In the genomic region with DNA sequence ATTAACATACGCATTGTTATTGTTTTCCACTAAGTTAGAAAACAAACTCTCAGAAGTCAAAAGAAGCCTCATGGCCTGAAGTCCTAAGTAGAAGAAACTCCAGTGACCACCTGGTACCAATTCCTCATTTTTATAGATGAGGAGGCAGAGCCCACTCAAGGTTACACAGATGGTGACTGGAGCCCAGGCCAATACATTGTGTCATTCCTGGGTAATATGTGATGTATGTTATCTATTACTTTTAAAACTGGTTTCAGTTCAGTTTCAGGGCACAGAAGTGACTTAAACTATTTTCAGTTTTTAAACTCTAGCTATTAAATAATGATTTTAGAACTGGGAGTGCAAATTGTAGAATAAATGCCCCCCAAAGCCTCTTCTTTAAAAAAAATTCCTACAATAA, we compare ENCODE assay signal across 36 cellular contexts.
DNase-seq lines count a peak whose midpoint lies in the region; ATAC-seq and TF ChIP-seq lines count a peak whose summit lies in the region.
"Had no signal": no experiment of that assay in that cellular context is flagged by ENCODE, and none has a peak within 500 bp of the region (broad histone marks: within the 10 kb centered on the region; RNA-seq: fewer than 3 reads in every experiment).

No MANE protein-coding gene starts in this region.

- H3K27ac Mint-ChIP-seq in natural killer cell, result no peak overlapping the region
- H3K27ac Mint-ChIP-seq: activated CD8-positive, alpha-beta memory T cell treated with anti-CD3 and anti-CD28 coated beads, Interleukin-2, amount 10 ng/mL, durations not matched to agents 7 days and 5 days; GM23338; immature natural killer cell; naive thymus-derived CD8-positive, alpha-beta T cell had no signal

- H3F3A ChIP-seq in MM.1S (ENCODE audit: insufficient read depth, low read length), result no peaks in the 10 kb centered on the region

- ATAC-seq in GM21528 (IDR thresholded peaks at IDR 0.05; ENCODE audit: low FRiP score, unreplicated experiment), result peak; percentile 78
- ATAC-seq in HG03135 (IDR thresholded peaks at IDR 0.05; ENCODE audit: unreplicated experiment), result peak; percentile 61
- ATAC-seq in natural killer cell, result no peak
- ATAC-seq: activated CD8-positive, alpha-beta memory T cell treated with anti-CD3 and anti-CD28 coated beads, Interleukin-2, amount 10 ng/mL, durations not matched to agents 7 days and 5 days; activated T-cell treated with anti-CD3 and anti-CD28 coated beads, Interleukin-2, amount 50 U/mL, for 4 hours; GM23338; left cardiac atrium; naive thymus-derived CD8-positive, alpha-beta T cell; PC-3; sciatic nerve had no signal

- peaks cover 0 to 2% of the 10 kb centered on the region in 2 donors for H3K9me3 Mint-ChIP-seq in natural killer cell
- H3K9me3 Mint-ChIP-seq: activated T-cell treated with anti-CD3 and anti-CD28 coated beads, Interleukin-2, amount 50 U/mL, for 4 hours; GM23338 had no signal

- peaks cover 0 to 2% of the 10 kb centered on the region in 2 donors for H3K27me3 Mint-ChIP-seq in natural killer cell (ENCODE audit: low read depth in 2 of 2)

- H3K27ac ChIP-seq in osteoblast (ENCODE audit: low read depth, low read length) (no peak overlapping the region), MM.1S (ENCODE audit: low read length) (no peak overlapping the region)
- H3K27ac ChIP-seq: coronary artery, epithelial cell of prostate, prostate gland, stomach, uterus had no signal

- H3K4me2 ChIP-seq in osteoblast (ENCODE audit: insufficient read depth, low read length) (no peak overlapping the region), MM.1S (ENCODE audit: low read depth, low read length) (no peak overlapping the region)
- H3K4me2 ChIP-seq: GM23338 had no signal

- H3K4me1 Mint-ChIP-seq in natural killer cell, result no peaks in the 10 kb centered on the region
- H3K4me1 Mint-ChIP-seq: activated CD8-positive, alpha-beta memory T cell treated with anti-CD3 and anti-CD28 coated beads, Interleukin-2, amount 10 ng/mL, durations not matched to agents 7 days and 5 days; immature natural killer cell had no signal

- H3K27me3 ChIP-seq in osteoblast (ENCODE audit: insufficient read depth, low read length) (no peaks in the 10 kb centered on the region), MM.1S (replicated peaks; ENCODE audit: insufficient read depth, low read length) (no peaks in the 10 kb centered on the region)
- H3K27me3 ChIP-seq: stomach, uterus had no signal

- no peaks in the 10 kb centered on the region for H4K20me1 ChIP-seq in osteoblast (ENCODE audit: insufficient read depth, low read length)
- no peaks in the 10 kb centered on the region for H4K20me1 ChIP-seq in MM.1S (ENCODE audit: insufficient read depth, low read length)

- intact Hi-C loops in natural killer cell (cut with micrococcal nuclease), result no loop called here

- H3K9me2 ChIP-seq in MM.1S (replicated peaks; ENCODE audit: insufficient read depth, low read length), result no peaks in the 10 kb centered on the region

- H3K36me3 ChIP-seq in osteoblast (ENCODE audit: insufficient read depth, low read length), result no peaks in the 10 kb centered on the region
- no peaks in the 10 kb centered on the region for H3K36me3 ChIP-seq in MM.1S (replicated peaks; ENCODE audit: insufficient read depth, low read length)
- H3K36me3 ChIP-seq: prostate gland, stomach, uterus had no signal

- TF ChIP-seq CTCF in osteoblast (IDR thresholded peaks at IDR 0.05; ENCODE audit: extremely low read depth, low read depth, low read length) (no peak), natural killer cell (IDR thresholded peaks at IDR 0.05) (no peak), MM.1S (IDR thresholded peaks at IDR 0.05; ENCODE audit: low read length) (no peak)

- no peaks in the 10 kb centered on the region for H3K9me3 ChIP-seq in osteoblast (ENCODE audit: low read depth, low read length)
- no peaks in the 10 kb centered on the region for H3K9me3 ChIP-seq in MM.1S (replicated peaks; ENCODE audit: insufficient read depth, low read length)
- H3K9me3 ChIP-seq: prostate gland, stomach, uterus had no signal

- H3K79me2 ChIP-seq in osteoblast (ENCODE audit: insufficient read depth, low read length), result no peaks in the 10 kb centered on the region
- no peaks in the 10 kb centered on the region for H3K79me2 ChIP-seq in MM.1S (ENCODE audit: low read length)

- H3K4me3 ChIP-seq in osteoblast (ENCODE audit: insufficient read depth, low read length) (no peak overlapping the region), MM.1S (ENCODE audit: low read length) (no peak overlapping the region)
- H3K4me3 ChIP-seq: coronary artery, GM23338, lung, prostate gland, stomach, uterus had no signal

- no peak overlapping the region for H3K9ac ChIP-seq in MM.1S (ENCODE audit: low read length)

- DNase-seq in NCI-H82 (lab: John Stamatoyannopoulos, UW), result peak; percentile 16
- DNase-seq in NCI-H82 treated with DMSO at 0.1 percent for 48 hours (lab: John Stamatoyannopoulos, UW; ENCODE audit: unreplicated experiment), result no peak
- DNase-seq in osteoblast (ENCODE audit: insufficient read length, low spot score, missing footprints), result peak; percentile 21
- no peak for DNase-seq in natural killer cell
- no peak for DNase-seq in MM.1S
- DNase-seq in NCI-H2081 (lab: John Stamatoyannopoulos, UW), result no peak
- DNase-seq: 8988T; activated CD4-positive, alpha-beta T cell treated with anti-CD3 and anti-CD28 coated beads, Interleukin-2, amount 50 U/mL, for 4 hours; activated CD4-positive, CD25-positive, alpha-beta regulatory T cell; activated CD8-positive, alpha-beta memory T cell treated with anti-CD3 and anti-CD28 coated beads, Interleukin-2, amount 10 ng/mL, durations not matched to agents 7 days and 5 days; activated naive CD4-positive, alpha-beta T cell; activated T-cell treated with anti-CD3 and anti-CD28 coated beads, Interleukin-2, amount 50 U/mL, for 4 hours; C1 segment of cervical spinal cord; effector memory CD4-positive, alpha-beta T cell; immature natural killer cell; Kasumi-1; left cardiac atrium; naive thymus-derived CD8-positive, alpha-beta T cell; NCI-H1694 treated with DMSO at 0.1 percent for 48 hours; NCI-H2171 treated with DMSO at 0.1 percent for 48 hours; NCI-H510A treated with DMSO at 0.1 percent for 48 hours; NK-92 treated with Interleukin-12 subunit alpha and Interleukin-12 subunit beta, amount 100 ng/mL, for 24 hours; nucleus accumbens; PC-3; stimulated activated CD4-positive, alpha-beta T cell treated with anti-CD3 and anti-CD28 coated beads, Interleukin-2, amount 100 ng/mL, for 48 hours; stomach; T-helper 1 cell; uterus had no signal

- no peaks in the 10 kb centered on the region for H3K36me3 Mint-ChIP-seq in natural killer cell
- H3K36me3 Mint-ChIP-seq: activated CD8-positive, alpha-beta memory T cell treated with anti-CD3 and anti-CD28 coated beads, Interleukin-2, amount 10 ng/mL, durations not matched to agents 7 days and 5 days; immature natural killer cell; naive thymus-derived CD8-positive, alpha-beta T cell had no signal

- H2AFZ ChIP-seq in osteoblast (ENCODE audit: low read length), result no peak overlapping the region
- no peak overlapping the region for H2AFZ ChIP-seq in MM.1S (ENCODE audit: low read length)
- H2AFZ ChIP-seq: GM23338 had no signal

- H3K4me3 Mint-ChIP-seq in natural killer cell, result no peak overlapping the region
- H3K4me3 Mint-ChIP-seq: activated CD8-positive, alpha-beta memory T cell treated with anti-CD3 and anti-CD28 coated beads, Interleukin-2, amount 10 ng/mL, durations not matched to agents 7 days and 5 days; activated T-cell treated with anti-CD3 and anti-CD28 coated beads, Interleukin-2, amount 50 U/mL, for 4 hours; GM23338; immature natural killer cell; naive thymus-derived CD8-positive, alpha-beta T cell had no signal

- H3K4me1 ChIP-seq in osteoblast (ENCODE audit: insufficient read depth, low read length) (no peaks in the 10 kb centered on the region), MM.1S (ENCODE audit: low read length) (peaks cover 13% of the 10 kb centered on the region)
- H3K4me1 ChIP-seq: prostate gland, stomach, uterus had no signal

Comparison
In these comparisons a context has a peak if more than half of its experiments do, and no peak if none do; other contexts are left out.
1. DNase-seq: peak in NCI-H82 (single experiment) and osteoblast (single experiment); none in NCI-H82 treated with DMSO at 0.1 percent for 48 hours (single experiment), natural killer cell (single experiment), MM.1S (single experiment) and NCI-H2081 (0 of 2).
2. ATAC-seq: peak in GM21528 (single experiment) and HG03135 (single experiment); none in natural killer cell (0 of 3).